11 cellular contexts compared by ENCODE assay signal in genomic region chr7:98930921-98931320, GRCh38. TPM values are rescaled to one million over a fixed set of nuclear protein-coding genes. Genes with fewer than 3 reads are reported as not detected.
DNase-seq lines count a peak whose midpoint lies in the region; ATAC-seq lines count a peak whose summit lies in the region.
"Had no signal": no experiment of that assay in that cellular context is flagged by ENCODE, and none has a peak within 500 bp of the region (broad histone marks: within the 10 kb centered on the region; RNA-seq: fewer than 3 reads in every experiment).

No MANE protein-coding gene starts in this region.

- H3K36me3 Mint-ChIP-seq in T-cell: peaks cover 65% of the 10 kb centered on the region

- peaks cover 5 to 33% (median 19%) of the 10 kb centered on the region in 3 donors for H3K4me1 Mint-ChIP-seq in T-cell

- ATAC-seq in GM18502 (IDR thresholded peaks at IDR 0.05; ENCODE audit: poor library complexity, unreplicated experiment) (peak; percentile 69), GM21619 (IDR thresholded peaks at IDR 0.05; ENCODE audit: unreplicated experiment) (peak; percentile 92), T-cell (replicated peaks in 1 of 4) (peak; percentile 83 to 93 (median 90)), esophagus mucosa (peak; percentile 41), HG03342 (IDR thresholded peaks at IDR 0.05; ENCODE audit: unreplicated experiment) (no peak)
- ATAC-seq: right cardiac atrium had no signal

- peak overlapping the region; percentile 64 to 80 (median 73) for H3K4me3 Mint-ChIP-seq in T-cell

- CTCF ChIA-PET in T-cell (lab: Charles Lee): interaction anchor here in 1 of 2 donors (1.0 kb wide), 1 partner anchor 51 kb away, joined by 4 read pairs; no protein-coding TSS in a partner anchor

- H3K27me3 Mint-ChIP-seq in T-cell: no peaks in the 10 kb centered on the region

- H3K9me3 Mint-ChIP-seq in T-cell: no peaks in the 10 kb centered on the region

- H3K27ac Mint-ChIP-seq in T-cell: peak overlapping the region; percentile 86 to 90

- DNase-seq in T-cell: peak in 17 of 34 experiments; percentile 3 to 37 (median 9)
- no peak for DNase-seq in COLO829 (ENCODE audit: low spot score)
- no peak for DNase-seq in DMS 273 (lab: John Stamatoyannopoulos, UW; ENCODE audit: unreplicated experiment)
- no peak for DNase-seq in kidney glomerular epithelial cell (lab: John Stamatoyannopoulos, UW)
- DNase-seq: NCI-H187, right cardiac atrium, T1000 had no signal

- POLR2A ChIA-PET in T-cell (lab: Charles Lee): interaction anchor here in 1 of 2 donors (0.5 kb wide), 1 partner anchor 399 kb away, joined by 3 read pairs; no protein-coding TSS in a partner anchor

RNA-seq across cellular contexts. Expression of gene TRRAP, which starts 52.6 kb away (rescaled TPM):
- total RNA-seq in T-cell (10 to 100 TPM; 53.9 to 71.7 (median 65.8) TPM), esophagus mucosa (17.3 TPM)
